In genomic region chr5:16726538-16726946, GRCh38 we compare ENCODE assay signal across 1 cellular context.
TF ChIP-seq lines count a peak whose summit lies in the region.

No MANE protein-coding gene starts in this region.

TF ChIP-seq in K562, 482 proteins besides CTCF, POLR2A, EP300 and RAD21 (continued from another document):
- TF ChIP-seq, protein P1, sequence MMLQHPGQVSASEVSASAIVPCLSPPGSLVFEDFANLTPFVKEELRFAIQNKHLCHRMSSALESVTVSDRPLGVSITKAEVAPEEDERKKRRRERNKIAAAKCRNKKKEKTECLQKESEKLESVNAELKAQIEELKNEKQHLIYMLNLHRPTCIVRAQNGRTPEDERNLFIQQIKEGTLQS (IDR thresholded peaks at IDR 0.05), result no peak
- TF ChIP-seq, protein P1 (CRISPR knock-in tag; conservative IDR thresholded peaks at IDR 0.05), result no peak
- TF ChIP-seq GABPA (tag; conservative IDR thresholded peaks at IDR 0.05; ENCODE audit: low read depth), result peak; percentile 28; the same call in 1 of the 2 replicates
- TF ChIP-seq ETV1 (tag; conservative IDR thresholded peaks at IDR 0.05; ENCODE audit: low read depth), result peak; percentile 38; the same call in 1 of the 2 replicates
- no peak for TF ChIP-seq NKRF (IDR thresholded peaks at IDR 0.05; ENCODE audit: borderline replicate concordance)
- no peak for TF ChIP-seq RFX1 (IDR thresholded peaks at IDR 0.05)
- no peak for TF ChIP-seq DDX20 (tag; IDR thresholded peaks at IDR 0.05; ENCODE audit: low read depth)
